ENCODE assay signal across 1 cellular context in genomic region chr11:123707606-123708205, GRCh38.
TF ChIP-seq lines count a peak whose summit lies in the region.

No MANE protein-coding gene starts in this region.

TF ChIP-seq in SK-N-SH treated with all-trans-retinoic acid at 6 μM for 48 hours, 23 proteins besides CTCF, POLR2A, EP300 and RAD21 (continued from another document):
- TF ChIP-seq ZC3H10 (CRISPR knock-in tag; IDR thresholded peaks at IDR 0.05), result no peak
- TF ChIP-seq BACH2 (CRISPR knock-in tag; IDR thresholded peaks at IDR 0.05; ENCODE audit: borderline replicate concordance), result no peak
- no peak for TF ChIP-seq PATZ1 (CRISPR knock-in tag; IDR thresholded peaks at IDR 0.05; ENCODE audit: borderline replicate concordance)
